ENCODE assay signal across 18 cellular contexts in the genomic region with DNA sequence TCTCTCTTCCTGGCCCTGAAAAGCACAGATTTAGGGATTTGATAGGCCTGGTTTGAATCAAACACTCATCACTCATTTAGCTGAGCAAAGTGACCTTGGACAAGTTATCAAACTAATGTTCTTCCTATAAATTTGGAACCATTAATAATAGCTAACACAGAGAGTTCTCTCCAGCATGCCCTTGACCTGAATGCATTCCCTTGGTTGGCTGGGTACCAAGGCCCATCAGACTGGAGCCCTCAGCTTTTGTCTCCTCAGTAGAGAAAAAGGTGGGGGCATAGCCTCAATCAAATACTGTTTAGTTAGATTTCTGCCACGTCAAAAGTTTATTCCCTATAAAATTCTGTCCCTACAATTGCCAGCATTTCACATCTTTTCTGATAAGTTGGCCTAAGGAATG. TPM values are rescaled to one million over a fixed set of nuclear protein-coding genes. Genes with fewer than 3 reads are reported as not detected.
A peak's percentile ranks its signal among the peaks of the same experiment; 100 is the strongest.
DNase-seq lines count a peak whose midpoint lies in the region; TF ChIP-seq lines count a peak whose summit lies in the region.
"Had no signal": no experiment of that assay in that cellular context is flagged by ENCODE, and none has a peak within 500 bp of the region (broad histone marks: within the 10 kb centered on the region; RNA-seq: fewer than 3 reads in every experiment).

No MANE protein-coding gene starts in this region.

- H3K9me3 Mint-ChIP-seq in nephron: no peaks in the 10 kb centered on the region
- H3K9me3 Mint-ChIP-seq: CD4-positive, CD25-positive, alpha-beta regulatory T cell; IgD-negative memory B cell had no signal

- peak overlapping the region; percentile 81 for H2AFZ ChIP-seq in GM23248

- H3K9ac ChIP-seq in GM23248 (no peak overlapping the region), SK-N-MC (ENCODE audit: insufficient read length) (no peak overlapping the region), subcutaneous abdominal adipose tissue (ENCODE audit: low read length in 5 of 5) (no peak overlapping the region)

- H3F3A ChIP-seq in GM23248 (ENCODE audit: insufficient read depth): peaks cover 8% of the 10 kb centered on the region; the same call in 1 of the 2 replicates

- H3K9me3 ChIP-seq in GM23248 (ENCODE audit: low read depth) (no peaks in the 10 kb centered on the region), SK-N-MC (ENCODE audit: low read depth, low read length) (no peaks in the 10 kb centered on the region), subcutaneous abdominal adipose tissue (ENCODE audit: control insufficient read depth in 5 of 5, low read length in 5 of 5) (no peaks in the 10 kb centered on the region)

- H3K4me1 Mint-ChIP-seq in nephron: peaks cover 13% of the 10 kb centered on the region
- H3K4me1 Mint-ChIP-seq: CD4-positive, CD25-positive, alpha-beta regulatory T cell; IgD-negative memory B cell had no signal

- H3K27me3 ChIP-seq in GM23248 (replicated peaks; ENCODE audit: insufficient read depth): 0 out of 2 replicates have a peak, but pooled peaks cover 4% of the 10 kb centered on the region
- peaks cover 0 to under 1% (median 0%) of the 10 kb centered on the region in 5 donors for H3K27me3 ChIP-seq in subcutaneous abdominal adipose tissue (ENCODE audit: control insufficient read depth in 5 of 5, insufficient read depth in 4 of 5, low read length in 5 of 5)

- H3K36me3 ChIP-seq in GM23248 (ENCODE audit: low read depth) (no peaks in the 10 kb centered on the region), SK-N-MC (ENCODE audit: insufficient read depth, low read length) (no peaks in the 10 kb centered on the region), subcutaneous abdominal adipose tissue (ENCODE audit: control insufficient read depth in 5 of 5, insufficient read depth in 5 of 5, low read length in 5 of 5) (no peaks in the 10 kb centered on the region)

- in situ Hi-C loops in GM23248 (cut with MboI): no loop called here

- DNase-seq in GM23248: no peak
- no peak for DNase-seq in SK-N-MC (ENCODE audit: low read depth, low spot score)
- DNase-seq in activated gamma-delta T cell (lab: John Stamatoyannopoulos, UW): no peak
- DNase-seq in NCI-H1105 (lab: John Stamatoyannopoulos, UW): no peak
- no peak for DNase-seq in NCI-H128 (lab: John Stamatoyannopoulos, UW; ENCODE audit: unreplicated experiment)
- DNase-seq: CD4-positive, CD25-positive, alpha-beta regulatory T cell; EL; GF-D8; MV-4-11; NCI-H1417; NCI-H1694 treated with DMSO at 0.1 percent for 48 hours; NCI-H2081 treated with DMSO at 0.1 percent for 48 hours; NCI-H2171 treated with DMSO at 0.1 percent for 48 hours; NCI-H526; SIG-M5 had no signal

- H4K20me1 ChIP-seq in GM23248 (ENCODE audit: insufficient read depth): no peaks in the 10 kb centered on the region

- H3K4me3 ChIP-seq in GM23248 (no peak overlapping the region), SK-N-MC (peak overlapping the region; percentile 24), subcutaneous abdominal adipose tissue (ENCODE audit: low read depth in 1 of 5, low read length in 5 of 5) (no peak overlapping the region)

- TF ChIP-seq CTCF in nephron (IDR thresholded peaks at IDR 0.05; ENCODE audit: unreplicated experiment in 3 of 3): no peak

- H3K79me2 ChIP-seq in GM23248 (ENCODE audit: insufficient read depth): no peaks in the 10 kb centered on the region

- H3K4me3 Mint-ChIP-seq in nephron: peak overlapping the region in 1 of 3 experiments; percentile 35
- H3K4me3 Mint-ChIP-seq: CD4-positive, CD25-positive, alpha-beta regulatory T cell; IgD-negative memory B cell had no signal

- H3K27ac Mint-ChIP-seq in nephron: peak overlapping the region; percentile 68 to 83 (median 72)
- H3K27ac Mint-ChIP-seq: CD4-positive, CD25-positive, alpha-beta regulatory T cell had no signal

- 6 to 16% methylated on average over 1 of the region's 1 CpG for WGBS in GM23248 (ENCODE audit: low coverage in 1 of 2, low lambda C conversion rate in 2 of 2, missing lambda C conversion rate in 2 of 2), 2 experiments

- no peak overlapping the region for H3K27ac ChIP-seq in GM23248
- peak overlapping the region; percentile 83 for H3K27ac ChIP-seq in SK-N-MC
- peak overlapping the region; percentile 26 for H3K27ac ChIP-seq in subcutaneous abdominal adipose tissue (ENCODE audit: low read depth, low read length)

- H3K36me3 Mint-ChIP-seq in nephron (ENCODE audit: low read depth): no peaks in the 10 kb centered on the region
- H3K36me3 Mint-ChIP-seq: CD4-positive, CD25-positive, alpha-beta regulatory T cell had no signal

- H3K27me3 Mint-ChIP-seq in nephron (ENCODE audit: low read depth): peaks cover 5% of the 10 kb centered on the region

- no peak overlapping the region for H3K4me2 ChIP-seq in GM23248 (ENCODE audit: unreplicated experiment)

- H3K4me1 ChIP-seq in GM23248 (ENCODE audit: insufficient read depth) (peaks cover 13% of the 10 kb centered on the region), subcutaneous abdominal adipose tissue (ENCODE audit: control insufficient read depth in 5 of 5, insufficient read depth in 5 of 5, low read length in 5 of 5) (peaks cover 0 to 20% (median 9%) of the 10 kb centered on the region in 5 donors)

- no peaks in the 10 kb centered on the region for H3K9me2 ChIP-seq in GM23248 (ENCODE audit: insufficient read depth)

RNA-seq across cellular contexts. Expression of gene MRPL19, which starts 13.8 kb away (rescaled TPM):
- total RNA-seq in GM23248 (2014; rRNA removed; shearing (Covaris generic)): 48.7 and 52.2 TPM in 2 replicates
- 55.2 and 57.1 TPM in 2 replicates for polyA plus RNA-seq in GM23248 (2016; fragmentation: Nextera tagmentation; extraction: Ambion mirVana)
